Comparison of ENCODE assay signal across 8 cellular contexts in the genomic region with DNA sequence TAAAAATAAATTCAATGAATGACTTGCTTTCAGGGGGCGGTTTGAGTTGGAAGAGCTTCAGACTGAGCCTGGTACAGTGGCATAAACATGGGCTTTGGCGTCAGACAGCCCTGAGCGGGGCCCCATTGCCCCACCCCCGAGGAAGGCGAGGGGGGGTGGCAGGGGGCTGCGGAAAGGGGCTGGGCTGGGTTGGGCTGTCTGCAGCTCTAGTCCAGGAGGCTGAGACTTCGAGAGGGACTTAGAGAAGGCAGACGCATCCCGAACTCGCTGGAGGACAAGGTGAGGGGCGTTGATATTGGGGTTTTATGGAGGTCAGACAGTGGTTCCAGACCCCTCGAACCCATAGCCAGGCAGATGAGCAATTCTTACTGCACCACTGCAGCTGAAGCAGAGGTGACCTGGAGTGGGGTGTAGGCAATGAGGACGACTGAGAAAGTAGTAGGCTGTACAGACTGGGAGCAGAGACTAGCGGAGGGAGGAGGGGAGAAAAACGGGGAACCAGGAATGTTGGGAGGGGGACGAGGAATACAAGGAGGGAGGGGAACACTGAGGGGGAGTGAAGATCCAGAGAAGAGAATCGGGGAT. TPM values are rescaled to one million over a fixed set of nuclear protein-coding genes. Genes with fewer than 3 reads are reported as not detected.
DNase-seq lines count a peak whose midpoint lies in the region; ATAC-seq and TF ChIP-seq lines count a peak whose summit lies in the region.

A gene with protein sequence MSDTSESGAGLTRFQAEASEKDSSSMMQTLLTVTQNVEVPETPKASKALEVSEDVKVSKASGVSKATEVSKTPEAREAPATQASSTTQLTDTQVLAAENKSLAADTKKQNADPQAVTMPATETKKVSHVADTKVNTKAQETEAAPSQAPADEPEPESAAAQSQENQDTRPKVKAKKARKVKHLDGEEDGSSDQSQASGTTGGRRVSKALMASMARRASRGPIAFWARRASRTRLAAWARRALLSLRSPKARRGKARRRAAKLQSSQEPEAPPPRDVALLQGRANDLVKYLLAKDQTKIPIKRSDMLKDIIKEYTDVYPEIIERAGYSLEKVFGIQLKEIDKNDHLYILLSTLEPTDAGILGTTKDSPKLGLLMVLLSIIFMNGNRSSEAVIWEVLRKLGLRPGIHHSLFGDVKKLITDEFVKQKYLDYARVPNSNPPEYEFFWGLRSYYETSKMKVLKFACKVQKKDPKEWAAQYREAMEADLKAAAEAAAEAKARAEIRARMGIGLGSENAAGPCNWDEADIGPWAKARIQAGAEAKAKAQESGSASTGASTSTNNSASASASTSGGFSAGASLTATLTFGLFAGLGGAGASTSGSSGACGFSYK (plus strand): TSS at position 222 of the 585 bp plus-strand sequence. CDS start 1,587 bp downstream, outside the sequence.

- H3K4me3 ChIP-seq in esophagus muscularis mucosa, result peak within 1 kb of the TSS; percentile 71 to 82 (median 75)
- peak within 1 kb of the TSS; percentile 24 for H3K4me3 ChIP-seq in mucosa of descending colon

- no peaks in the 10 kb centered on the region for H3K27me3 ChIP-seq in esophagus muscularis mucosa

- DNase-seq in Daoy (ENCODE audit: low read depth), result peak; percentile 30
- DNase-seq in NCI-H2227 treated with DMSO at 0.1 percent for 48 hours (lab: John Stamatoyannopoulos, UW), result peak; percentile 31
- peak; percentile 13 to 27 for DNase-seq in activated T-helper 1 cell treated with anti-CD3 and anti-CD28 coated beads, Interleukin-2, amount 50 U/mL, for 16 hours (ENCODE audit: low read depth in 1 of 2, low spot score in 1 of 2)
- no peak for DNase-seq in esophagus muscularis mucosa (ENCODE audit: extremely low spot score)
- DNase-seq in mucosa of descending colon, result peak in 2 of 3 donors; percentile 15 to 50
- DNase-seq in stromal cell of bone marrow (ENCODE audit: low read depth), result peak; percentile 5

- TF ChIP-seq CTCF in esophagus muscularis mucosa (IDR thresholded peaks at IDR 0.05) (no peak), mucosa of descending colon (IDR thresholded peaks at IDR 0.05) (no peak)

- H3K4me1 ChIP-seq in esophagus muscularis mucosa (peaks cover 10 to 21% (median 15%) of the 10 kb centered on the region in 4 donors), mucosa of descending colon (ENCODE audit: low read depth) (no peaks in the 10 kb centered on the region)

- peak within 1 kb of the TSS; percentile 85 to 91 (median 88) for H3K27ac ChIP-seq in esophagus muscularis mucosa (replicated peaks in 1 of 4)

- ATAC-seq in mucosa of descending colon (peak; percentile 19), GM18861 (IDR thresholded peaks at IDR 0.05; ENCODE audit: unreplicated experiment) (no peak), GM19463 (IDR thresholded peaks at IDR 0.05; ENCODE audit: unreplicated experiment) (no peak)

- no peak for TF ChIP-seq EP300 in esophagus muscularis mucosa (IDR thresholded peaks at IDR 0.05)

- 38% methylated on average over 17 of the region's 17 CpGs for WGBS in esophagus muscularis mucosa

- TF ChIP-seq POLR2A in esophagus muscularis mucosa (IDR thresholded peaks at IDR 0.05; ENCODE audit: low read depth), result no peak

- H3K9me3 ChIP-seq in esophagus muscularis mucosa (no peaks in the 10 kb centered on the region), mucosa of descending colon (no peaks in the 10 kb centered on the region)

- H3K36me3 ChIP-seq in esophagus muscularis mucosa, result peaks cover 4 to 30% (median 30%) of the 10 kb centered on the region in 4 donors
- no peaks in the 10 kb centered on the region for H3K36me3 ChIP-seq in mucosa of descending colon (ENCODE audit: low read depth)

- intact Hi-C loops in esophagus muscularis mucosa (cut with DNase I) (loop anchor here (2.0 kb wide), 1 partner anchor 167 kb away; no protein-coding TSS in a partner anchor), mucosa of descending colon (cut with DNase I, micrococcal nuclease) (no loop called here)

RNA-seq across cellular contexts. Expression of the gene that starts here (rescaled TPM):
- total RNA-seq in Daoy (2014; rRNA removed; shearing (Covaris generic)), result 109 and 130 TPM in 2 replicates
- 100 to 1,000 TPM; 132 to 197 (median 169) TPM for total RNA-seq in esophagus muscularis mucosa
- total RNA-seq in mucosa of descending colon, result 10 to 100 TPM; 52.7 to 86.4 (median 70.1) TPM
